ENCODE assay signal across 8 cellular contexts in genomic region chr19:42396248-42396541, GRCh38. TPM values are rescaled to one million over a fixed set of nuclear protein-coding genes. Genes with fewer than 3 reads are reported as not detected.
A peak's percentile ranks its signal among the peaks of the same experiment; 100 is the strongest.
DNase-seq lines count a peak whose midpoint lies in the region; ATAC-seq, FAIRE-seq and TF ChIP-seq lines count a peak whose summit lies in the region.

No MANE protein-coding gene starts in this region.

- TF ChIP-seq CTCF in bronchial epithelial cell (IDR thresholded peaks at IDR 0.05; ENCODE audit: insufficient read depth, low read length, severe bottlenecking) = no peak

- peaks cover 3% of the 10 kb centered on the region for H3K27me3 ChIP-seq in bronchial epithelial cell (ENCODE audit: control insufficient read depth, insufficient read depth, low read length)

- ATAC-seq in memory B cell (ENCODE audit: low read depth) (no peak), HG02852 (IDR thresholded peaks at IDR 0.05; ENCODE audit: unreplicated experiment) (no peak), GM21367 (IDR thresholded peaks at IDR 0.05; ENCODE audit: unreplicated experiment) (no peak)

- H3K4me1 Mint-ChIP-seq in memory B cell = peaks cover 29% of the 10 kb centered on the region

- in situ Hi-C loops in G401 (cut with HindIII; ENCODE audit: low sequenced_read_pairs) = no loop called here

- no peak for FAIRE-seq in bronchial epithelial cell (lab: Jason Lieb, UNC)

- no peaks in the 10 kb centered on the region for H3K36me3 Mint-ChIP-seq in memory B cell

- peak; percentile 64 for DNase-seq in NCI-H1105 treated with DMSO at 0.1 percent for 48 hours (lab: John Stamatoyannopoulos, UW)
- DNase-seq in NCI-H1105 (lab: John Stamatoyannopoulos, UW) = no peak
- peak; percentile 49 for DNase-seq in NCI-H82 treated with DMSO at 0.1 percent for 48 hours (lab: John Stamatoyannopoulos, UW; ENCODE audit: unreplicated experiment)
- no peak for DNase-seq in bronchial epithelial cell (ENCODE audit: low read depth)
- DNase-seq in memory B cell (ENCODE audit: low spot score in 2 of 2) = no peak
- no peak for DNase-seq in G401 (ENCODE audit: low spot score)

- no peak overlapping the region for H3K27ac Mint-ChIP-seq in memory B cell

- H3K4me3 ChIP-seq in bronchial epithelial cell (ENCODE audit: low read depth, low read length) = peak overlapping the region; percentile 57

- H3K4me3 Mint-ChIP-seq in memory B cell = peak overlapping the region; percentile 88

- no peaks in the 10 kb centered on the region for H3K36me3 ChIP-seq in bronchial epithelial cell (ENCODE audit: control insufficient read depth, insufficient read depth, low read length)

- no peaks in the 10 kb centered on the region for H3K9me3 Mint-ChIP-seq in memory B cell

- peaks cover 3% of the 10 kb centered on the region for H3K27me3 Mint-ChIP-seq in memory B cell

RNA-seq across cellular contexts. Expression of gene CNFN, which starts 6.1 kb away (rescaled TPM):
- total RNA-seq in bronchial epithelial cell = 1.7 TPM in 1 of 2 replicates, not detected in the other
- total RNA-seq in G401 (2014; rRNA removed; shearing (Covaris generic)) = 3.9 TPM in 1 of 2 replicates, not detected in the other

RNA-seq across cellular contexts. Expression of gene LIPE, which starts 31.0 kb away (rescaled TPM):
- total RNA-seq in bronchial epithelial cell = 7.6 and 8.6 TPM in 2 replicates
- total RNA-seq in G401 (2014; rRNA removed; shearing (Covaris generic)) = 26.5 and 29.0 TPM in 2 replicates

RNA-seq across cellular contexts. Expression of gene CXCL17, which starts 46.6 kb away (rescaled TPM):
- total RNA-seq in bronchial epithelial cell = 1.1 and 5.8 TPM in 2 replicates
- not detected in 2 replicates for total RNA-seq in G401 (2014; rRNA removed; shearing (Covaris generic))

Comparison
In these comparisons a context has a peak if more than half of its experiments do, and no peak if none do; other contexts are left out.
1. DNase-seq: peak in NCI-H1105 treated with DMSO at 0.1 percent for 48 hours (single experiment) and NCI-H82 treated with DMSO at 0.1 percent for 48 hours (single experiment); none in NCI-H1105 (single experiment), bronchial epithelial cell (single experiment), memory B cell (0 of 2) and G401 (single experiment).